In the genomic region with DNA sequence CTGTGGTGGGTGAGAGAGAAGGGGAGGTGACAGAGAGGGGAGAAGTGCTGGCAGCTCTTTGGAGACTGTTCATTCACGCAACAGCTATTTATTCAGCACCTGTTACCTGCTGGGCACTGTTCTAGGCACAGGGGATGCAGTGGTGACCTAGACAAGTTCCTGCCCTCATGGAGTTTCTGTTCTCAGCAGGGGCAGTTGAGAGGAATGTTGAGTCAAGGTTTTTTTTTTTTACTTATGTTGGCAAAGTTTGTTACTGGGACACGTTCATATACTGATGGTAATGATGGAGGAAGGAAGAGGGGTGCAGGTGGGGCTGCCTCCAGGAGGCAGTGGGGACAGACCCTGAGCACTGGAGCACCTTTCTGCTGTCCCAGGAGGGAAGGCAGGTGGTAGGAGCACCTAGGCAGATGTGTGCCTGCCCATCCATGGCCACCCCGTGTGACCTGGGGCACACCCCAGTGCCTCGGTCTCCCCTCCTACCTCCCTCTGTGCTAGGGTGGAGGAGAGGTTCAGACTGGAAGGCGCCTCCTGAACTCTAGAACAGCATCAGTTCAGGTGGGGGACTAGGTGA, we compare ENCODE assay signal across 10 cellular contexts. TPM values are rescaled to one million over a fixed set of nuclear protein-coding genes. Genes with fewer than 3 reads are reported as not detected.
A peak's percentile ranks its signal among the peaks of the same experiment; 100 is the strongest.
DNase-seq lines count a peak whose midpoint lies in the region; ATAC-seq and TF ChIP-seq lines count a peak whose summit lies in the region.
"Had no signal": no experiment of that assay in that cellular context is flagged by ENCODE, and none has a peak within 500 bp of the region (broad histone marks: within the 10 kb centered on the region; RNA-seq: fewer than 3 reads in every experiment).

No MANE protein-coding gene starts in this region.

- peaks cover 30% of the 10 kb centered on the region for H3K4me1 Mint-ChIP-seq in activated CD8-positive, alpha-beta memory T cell treated with anti-CD3 and anti-CD28 coated beads, Interleukin-2, amount 10 ng/mL, durations not matched to agents 7 days and 5 days
- H3K4me1 Mint-ChIP-seq in T-helper 17 cell = peaks cover 10% of the 10 kb centered on the region

- DNase-seq in activated CD8-positive, alpha-beta memory T cell treated with anti-CD3 and anti-CD28 coated beads, Interleukin-2, amount 10 ng/mL, durations not matched to agents 7 days and 5 days = no peak
- no peak for DNase-seq in activated CD8-positive, alpha-beta memory T cell treated with anti-CD3 and anti-CD28 coated beads, Interleukin-2, amount 50 U/mL, for 4 hours
- DNase-seq in T-helper 17 cell (no peak), esophagus squamous epithelium (lab: John Stamatoyannopoulos, UW) (no peak), stomach (no peak), RPMI8226 (no peak), C1 segment of cervical spinal cord (lab: John Stamatoyannopoulos, UW) (no peak)
- no peak for DNase-seq in stimulated activated naive CD4-positive, alpha-beta T cell (lab: John Stamatoyannopoulos, UW)
- DNase-seq: midbrain had no signal

- H3K27ac Mint-ChIP-seq in activated CD8-positive, alpha-beta memory T cell treated with anti-CD3 and anti-CD28 coated beads, Interleukin-2, amount 10 ng/mL, durations not matched to agents 7 days and 5 days = peak overlapping the region; percentile 74
- H3K27ac Mint-ChIP-seq in T-helper 17 cell = peak overlapping the region; percentile 61

- ATAC-seq in activated CD8-positive, alpha-beta memory T cell treated with anti-CD3 and anti-CD28 coated beads, Interleukin-2, amount 10 ng/mL, durations not matched to agents 7 days and 5 days = no peak
- no peak for ATAC-seq in T-helper 17 cell

- H3K9me3 Mint-ChIP-seq in activated CD8-positive, alpha-beta memory T cell treated with anti-CD3 and anti-CD28 coated beads, Interleukin-2, amount 10 ng/mL, durations not matched to agents 7 days and 5 days (ENCODE audit: low read depth) = no peaks in the 10 kb centered on the region

- CTCF ChIA-PET in activated CD8-positive, alpha-beta memory T cell treated with anti-CD3 and anti-CD28 coated beads, Interleukin-2, amount 10 ng/mL, durations not matched to agents 7 days and 5 days (lab: Charles Lee) = no interaction called here

- no peak for TF ChIP-seq CTCF in esophagus squamous epithelium (IDR thresholded peaks at IDR 0.05)
- no peak for TF ChIP-seq CTCF in stomach (IDR thresholded peaks at IDR 0.05)

- H3K4me3 Mint-ChIP-seq in activated CD8-positive, alpha-beta memory T cell treated with anti-CD3 and anti-CD28 coated beads, Interleukin-2, amount 10 ng/mL, durations not matched to agents 7 days and 5 days = peak overlapping the region; percentile 20
- no peak overlapping the region for H3K4me3 Mint-ChIP-seq in T-helper 17 cell

- peak overlapping the region; percentile 72 to 86 (median 81) for H3K27ac ChIP-seq in esophagus squamous epithelium
- peak overlapping the region in 4 of 5 donors; percentile 1 to 56 (median 48) for H3K27ac ChIP-seq in stomach

- H3K36me3 ChIP-seq in esophagus squamous epithelium (peaks cover 0 to 74% (median 0%) of the 10 kb centered on the region in 3 donors), stomach (peaks cover 4 to 59% (median 53%) of the 10 kb centered on the region in 4 donors)

- intact Hi-C loops in esophagus squamous epithelium (cut with DNase I) (no loop called here), stomach (cut with DNase I; ENCODE audit: low total_unique reads) (no loop called here)

- no peaks in the 10 kb centered on the region for H3K27me3 Mint-ChIP-seq in activated CD8-positive, alpha-beta memory T cell treated with anti-CD3 and anti-CD28 coated beads, Interleukin-2, amount 10 ng/mL, durations not matched to agents 7 days and 5 days
- peaks cover 11% of the 10 kb centered on the region for H3K27me3 Mint-ChIP-seq in T-helper 17 cell

- no peak for TF ChIP-seq EP300 in stomach (IDR thresholded peaks at IDR 0.05)

- H3K27me3 ChIP-seq in esophagus squamous epithelium (no peaks in the 10 kb centered on the region), stomach (no peaks in the 10 kb centered on the region)
- H3K27me3 ChIP-seq: MG63 had no signal

- H3K36me3 Mint-ChIP-seq in activated CD8-positive, alpha-beta memory T cell treated with anti-CD3 and anti-CD28 coated beads, Interleukin-2, amount 10 ng/mL, durations not matched to agents 7 days and 5 days = no peaks in the 10 kb centered on the region
- no peaks in the 10 kb centered on the region for H3K36me3 Mint-ChIP-seq in T-helper 17 cell (ENCODE audit: low read depth)

- H3K4me1 ChIP-seq in esophagus squamous epithelium = peaks cover 21 to 56% (median 22%) of the 10 kb centered on the region in 3 donors
- peaks cover 0 to 20% (median 11%) of the 10 kb centered on the region in 4 donors for H3K4me1 ChIP-seq in stomach

- H3K4me3 ChIP-seq in esophagus squamous epithelium (no peak overlapping the region), stomach (no peak overlapping the region)
- H3K4me3 ChIP-seq: MG63 had no signal

- 65 to 71% methylated on average over 4 to 5 of the region's 5 CpGs for WGBS in esophagus squamous epithelium, 2 donors
- WGBS in stomach, 5 donors = 90 to 96% (median 93%) methylated on average over 5 of the region's 5 CpGs

- TF ChIP-seq POLR2A in esophagus squamous epithelium (IDR thresholded peaks at IDR 0.05) (no peak), stomach (IDR thresholded peaks at IDR 0.05) (no peak)

- no peaks in the 10 kb centered on the region for H3K9me3 ChIP-seq in T-helper 17 cell (ENCODE audit: control insufficient read depth, low read length, poor library complexity, severe bottlenecking)
- H3K9me3 ChIP-seq in esophagus squamous epithelium = no peaks in the 10 kb centered on the region
- H3K9me3 ChIP-seq in stomach = no peaks in the 10 kb centered on the region
- H3K9me3 ChIP-seq: MG63 had no signal

RNA-seq across cellular contexts. Expression of a gene that starts 49.4 kb away (rescaled TPM):
- total RNA-seq in activated CD8-positive, alpha-beta memory T cell treated with anti-CD3 and anti-CD28 coated beads, Interleukin-2, amount 10 ng/mL, durations not matched to agents 7 days and 5 days = 10 to 100 TPM; 28.3 to 30.0 TPM
- total RNA-seq in T-helper 17 cell (10 to 100 TPM; 23.5 to 26.4 TPM), esophagus squamous epithelium (10 to 100 TPM; 18.2 to 30.3 (median 20.3) TPM), stomach (10 to 100 TPM in 4 of 5 donors, 1 to 10 TPM in 1; 8.4 to 41.5 (median 15.2) TPM)
- polyA plus RNA-seq in stomach = 1 to 10 TPM; 3.5 to 7.5 (median 5.2) TPM
